In genomic region chr6:132760256-132760655, GRCh38 we compare ENCODE assay signal across 26 cellular contexts. TPM values are rescaled to one million over a fixed set of nuclear protein-coding genes. Genes with fewer than 3 reads are reported as not detected.
DNase-seq lines count a peak whose midpoint lies in the region; ATAC-seq and TF ChIP-seq lines count a peak whose summit lies in the region.
"Had no signal": no experiment of that assay in that cellular context is flagged by ENCODE, and none has a peak within 500 bp of the region (broad histone marks: within the 10 kb centered on the region; RNA-seq: fewer than 3 reads in every experiment).

No MANE protein-coding gene starts in this region.

- peaks cover 0 to 8% (median 0%) of the 10 kb centered on the region in 4 donors for H3K4me1 ChIP-seq in esophagus muscularis mucosa

- no peak overlapping the region for H3K4me3 ChIP-seq in esophagus muscularis mucosa
- H3K4me3 ChIP-seq: heart right ventricle, ovary, right lobe of liver had no signal

- H3K27me3 ChIP-seq in esophagus muscularis mucosa: no peaks in the 10 kb centered on the region
- H3K27me3 ChIP-seq: heart right ventricle, ovary, right lobe of liver had no signal

- POLR2A ChIA-PET in naive thymus-derived CD8-positive, alpha-beta T cell (lab: Charles Lee): interaction anchor here (1.3 kb wide), 1 partner anchor 55 kb away, joined by 4 read pairs; the partner anchor contains the start of gene RPS12

- no peaks in the 10 kb centered on the region for H3K9me3 ChIP-seq in esophagus muscularis mucosa
- H3K9me3 ChIP-seq: ovary, right lobe of liver had no signal

- H3K36me3 ChIP-seq in esophagus muscularis mucosa: no peaks in the 10 kb centered on the region
- H3K36me3 ChIP-seq: heart right ventricle, ovary, right lobe of liver had no signal

- no peak for TF ChIP-seq POLR2A in esophagus muscularis mucosa (IDR thresholded peaks at IDR 0.05; ENCODE audit: low read depth)

- H3K4me1 Mint-ChIP-seq in activated naive CD8-positive, alpha-beta T cell (ENCODE audit: low read depth): peaks cover 46% of the 10 kb centered on the region
- peaks cover 40% of the 10 kb centered on the region for H3K4me1 Mint-ChIP-seq in activated naive CD8-positive, alpha-beta T cell treated with anti-CD3 and anti-CD28 coated beads for 36 hours
- peaks cover 16 to 60% (median 49%) of the 10 kb centered on the region in 4 donors for H3K4me1 Mint-ChIP-seq in naive thymus-derived CD8-positive, alpha-beta T cell
- H3K4me1 Mint-ChIP-seq: WTC11 had no signal

- no peak for TF ChIP-seq EP300 in esophagus muscularis mucosa (IDR thresholded peaks at IDR 0.05)

- ATAC-seq in GM19455 (IDR thresholded peaks at IDR 0.05; ENCODE audit: unreplicated experiment): peak; percentile 44
- ATAC-seq in HG03045 (IDR thresholded peaks at IDR 0.05; ENCODE audit: unreplicated experiment): peak; percentile 43
- ATAC-seq in naive thymus-derived CD8-positive, alpha-beta T cell: no peak
- ATAC-seq: left lobe of liver, right lobe of liver, WTC11 had no signal

- H3K27me3 Mint-ChIP-seq in activated naive CD8-positive, alpha-beta T cell: no peaks in the 10 kb centered on the region
- no peaks in the 10 kb centered on the region for H3K27me3 Mint-ChIP-seq in activated naive CD8-positive, alpha-beta T cell treated with anti-CD3 and anti-CD28 coated beads for 36 hours
- H3K27me3 Mint-ChIP-seq in naive thymus-derived CD8-positive, alpha-beta T cell: no peaks in the 10 kb centered on the region
- H3K27me3 Mint-ChIP-seq: activated CD4-positive, alpha-beta memory T cell treated with anti-CD3 and anti-CD28 coated beads for 36 hours; dendritic cell treated with granulocyte-macrophage colony-stimulating factor and Interleukin-4, amounts not matched to agents 40 ng/mL and 50 ng/mL, for 4 days; naive B cell; type B pancreatic cell had no signal

- intact Hi-C loops in esophagus muscularis mucosa (cut with DNase I) (loop anchor here (10.0 kb wide), 1 partner anchor 85 kb away; no protein-coding TSS in a partner anchor), posterior vena cava (cut with DNase I) (no loop called here)

- H3K27ac ChIP-seq in esophagus muscularis mucosa (replicated peaks in 1 of 4): no peak overlapping the region
- H3K27ac ChIP-seq: ovary, right lobe of liver had no signal

- no peaks in the 10 kb centered on the region for H3K9me3 Mint-ChIP-seq in activated naive CD8-positive, alpha-beta T cell (ENCODE audit: low read depth)
- no peaks in the 10 kb centered on the region for H3K9me3 Mint-ChIP-seq in activated naive CD8-positive, alpha-beta T cell treated with anti-CD3 and anti-CD28 coated beads for 36 hours
- no peaks in the 10 kb centered on the region for H3K9me3 Mint-ChIP-seq in naive thymus-derived CD8-positive, alpha-beta T cell
- H3K9me3 Mint-ChIP-seq: activated CD4-positive, alpha-beta memory T cell treated with anti-CD3 and anti-CD28 coated beads for 36 hours; dendritic cell treated with granulocyte-macrophage colony-stimulating factor and Interleukin-4, amounts not matched to agents 40 ng/mL and 50 ng/mL, for 4 days; naive B cell; type B pancreatic cell; WTC11 had no signal

- peak overlapping the region; percentile 6 for H3K27ac Mint-ChIP-seq in activated naive CD8-positive, alpha-beta T cell
- H3K27ac Mint-ChIP-seq in activated naive CD8-positive, alpha-beta T cell treated with anti-CD3 and anti-CD28 coated beads for 36 hours: no peak overlapping the region
- H3K27ac Mint-ChIP-seq in naive thymus-derived CD8-positive, alpha-beta T cell: peak overlapping the region in 4 of 10 donors; percentile 7 to 41 (median 28)
- H3K27ac Mint-ChIP-seq: activated CD4-positive, alpha-beta memory T cell treated with anti-CD3 and anti-CD28 coated beads for 36 hours; dendritic cell treated with granulocyte-macrophage colony-stimulating factor and Interleukin-4, amounts not matched to agents 40 ng/mL and 50 ng/mL, for 4 days; type B pancreatic cell; WTC11 had no signal

- H3K36me3 Mint-ChIP-seq in activated naive CD8-positive, alpha-beta T cell: peaks cover 7% of the 10 kb centered on the region
- peaks cover 11% of the 10 kb centered on the region for H3K36me3 Mint-ChIP-seq in activated naive CD8-positive, alpha-beta T cell treated with anti-CD3 and anti-CD28 coated beads for 36 hours
- H3K36me3 Mint-ChIP-seq in naive thymus-derived CD8-positive, alpha-beta T cell: peaks cover 0 to 31% (median 16%) of the 10 kb centered on the region in 3 donors
- H3K36me3 Mint-ChIP-seq: type B pancreatic cell, WTC11 had no signal

- no peak for TF ChIP-seq CTCF in esophagus muscularis mucosa (IDR thresholded peaks at IDR 0.05)

- DNase-seq in activated naive CD8-positive, alpha-beta T cell treated with anti-CD3 and anti-CD28 coated beads for 36 hours: no peak
- no peak for DNase-seq in naive thymus-derived CD8-positive, alpha-beta T cell
- DNase-seq in esophagus muscularis mucosa (ENCODE audit: extremely low spot score) (no peak), posterior vena cava (ENCODE audit: low spot score) (no peak), hippocampal formation (lab: John Stamatoyannopoulos, UW) (no peak)
- DNase-seq: activated CD4-positive, alpha-beta memory T cell treated with anti-CD3 and anti-CD28 coated beads for 36 hours; activated effector memory CD4-positive, alpha-beta T cell treated with Interleukin-2 at 50 U/mL for 16 hours; caudate nucleus; GOT3; heart right ventricle; KG1; MV-4-11; naive B cell; NCI-H1694; NCI-H774; OCI-M1; ovary; right lobe of liver; T-helper 9 cell had no signal

- WGBS in esophagus muscularis mucosa: 92% methylated on average over 3 of the region's 3 CpGs

- no peak overlapping the region for H3K4me3 Mint-ChIP-seq in activated naive CD8-positive, alpha-beta T cell
- H3K4me3 Mint-ChIP-seq in activated naive CD8-positive, alpha-beta T cell treated with anti-CD3 and anti-CD28 coated beads for 36 hours: no peak overlapping the region
- H3K4me3 Mint-ChIP-seq in naive thymus-derived CD8-positive, alpha-beta T cell: peak overlapping the region in 6 of 10 donors; percentile 2 to 59 (median 14)
- H3K4me3 Mint-ChIP-seq: activated CD4-positive, alpha-beta memory T cell treated with anti-CD3 and anti-CD28 coated beads for 36 hours; dendritic cell treated with granulocyte-macrophage colony-stimulating factor and Interleukin-4, amounts not matched to agents 40 ng/mL and 50 ng/mL, for 4 days; type B pancreatic cell; WTC11 had no signal

RNA-seq across cellular contexts. Expression of gene VNN2, which starts 2.6 kb away (rescaled TPM):
- 10 to 100 TPM in 1 of 2 experiments, 1 to 10 TPM in 1; 9.4 to 11.9 TPM for total RNA-seq in activated naive CD8-positive, alpha-beta T cell treated with anti-CD3 and anti-CD28 coated beads for 36 hours
- 10 to 100 TPM; 46.3 to 46.4 TPM for total RNA-seq in naive thymus-derived CD8-positive, alpha-beta T cell
- polyA plus RNA-seq in naive thymus-derived CD8-positive, alpha-beta T cell: 10 to 100 TPM; 42.7 to 52.0 (median 48.0) TPM
- total RNA-seq in esophagus muscularis mucosa (10 to 100 TPM in 1 of 4 donors, 1 to 10 TPM in 1, under 1 TPM in 2; 0.42 to 10.9 (median 1.8) TPM), posterior vena cava (10 to 100 TPM in 1 of 2 donors, 1 to 10 TPM in 1; 6.6 to 13.1 TPM)
- total RNA-seq: WTC11 had no signal

RNA-seq across cellular contexts. Expression of gene SLC18B1, which starts 38.2 kb away (rescaled TPM):
- 10 to 100 TPM in 1 of 2 experiments, 1 to 10 TPM in 1; 9.7 to 10.8 TPM for total RNA-seq in activated naive CD8-positive, alpha-beta T cell treated with anti-CD3 and anti-CD28 coated beads for 36 hours
- total RNA-seq in naive thymus-derived CD8-positive, alpha-beta T cell: 10 to 100 TPM; 18.1 to 19.3 TPM
- polyA plus RNA-seq in naive thymus-derived CD8-positive, alpha-beta T cell: 10 to 100 TPM; 15.3 to 19.3 (median 16.9) TPM
- total RNA-seq in esophagus muscularis mucosa (1 to 10 TPM; 4.8 to 6.2 (median 5.7) TPM), posterior vena cava (10 to 100 TPM in 1 of 2 donors, 1 to 10 TPM in 1; 6.7 to 10.3 TPM)

RNA-seq across cellular contexts. Expression of gene VNN1, which starts 46.4 kb away (rescaled TPM):
- total RNA-seq in activated naive CD8-positive, alpha-beta T cell treated with anti-CD3 and anti-CD28 coated beads for 36 hours: not detected
- total RNA-seq in naive thymus-derived CD8-positive, alpha-beta T cell: not detected
- polyA plus RNA-seq in naive thymus-derived CD8-positive, alpha-beta T cell: not detected
- total RNA-seq in esophagus muscularis mucosa (1 to 10 TPM in 3 of 4 donors, under 1 TPM in 1; 0.57 to 2.7 (median 1.3) TPM), posterior vena cava (1 to 10 TPM; 1.9 to 3.0 TPM)
- total RNA-seq: activated CD4-positive, alpha-beta memory T cell treated with anti-CD3 and anti-CD28 coated beads for 36 hours had no signal

RNA-seq across cellular contexts. Expression of gene RPS12, which starts 54.1 kb away (rescaled TPM):
- total RNA-seq in activated naive CD8-positive, alpha-beta T cell treated with anti-CD3 and anti-CD28 coated beads for 36 hours: 1,000 to 10,000 TPM; 1,899 to 2,004 TPM
- 1,000 to 10,000 TPM; 2,730 to 2,845 TPM for total RNA-seq in naive thymus-derived CD8-positive, alpha-beta T cell
- 1,000 to 10,000 TPM; 3,456 to 3,652 (median 3,491) TPM for polyA plus RNA-seq in naive thymus-derived CD8-positive, alpha-beta T cell
- 1,000 to 10,000 TPM in 3 of 4 donors, 100 to 1,000 TPM in 1; 892 to 2,519 (median 1,816) TPM for total RNA-seq in esophagus muscularis mucosa
- total RNA-seq in posterior vena cava: 100 to 1,000 TPM; 813 to 932 TPM

Comparison
In these comparisons a context has a peak if more than half of its experiments do, and no peak if none do; other contexts are left out.
1. H3K4me3 Mint-ChIP-seq: peak in naive thymus-derived CD8-positive, alpha-beta T cell (6 of 10); none in activated naive CD8-positive, alpha-beta T cell (single experiment) and activated naive CD8-positive, alpha-beta T cell treated with anti-CD3 and anti-CD28 coated beads for 36 hours (single experiment).
2. ATAC-seq: peak in GM19455 (single experiment) and HG03045 (single experiment); none in naive thymus-derived CD8-positive, alpha-beta T cell (0 of 2).